ENCODE assay signal across 33 cellular contexts in the genomic region with DNA sequence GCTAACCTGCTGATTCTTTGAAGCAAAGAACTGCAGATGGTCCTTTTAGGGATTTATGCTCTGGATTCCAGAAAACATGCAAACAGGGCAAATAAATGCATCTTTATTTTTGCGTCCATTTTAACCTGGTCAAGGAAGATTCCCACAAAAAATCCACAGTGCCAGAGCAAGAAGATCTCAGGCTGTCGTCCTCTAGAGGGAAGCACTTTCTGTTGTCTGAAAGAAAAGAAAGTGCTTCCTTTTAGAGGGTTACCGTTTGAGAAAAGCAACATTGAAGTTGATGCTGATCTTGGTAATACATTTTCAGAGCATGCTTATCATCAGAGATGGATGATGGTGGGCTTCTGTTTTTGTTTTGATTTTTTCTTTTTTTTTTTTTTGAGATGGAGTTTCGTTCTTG.
"Had no signal": no experiment of that assay in that cellular context is flagged by ENCODE, and none has a peak within 500 bp of the region (broad histone marks: within the 10 kb centered on the region; RNA-seq: fewer than 3 reads in every experiment).

No MANE protein-coding gene starts in this region.

- H3K9me3 ChIP-seq: colonic mucosa, heart right ventricle, lower lobe of right lung, ovary, psoas muscle, thoracic aorta, tibial nerve, upper lobe of left lung, uterus had no signal

- H3K4me3 ChIP-seq: colonic mucosa, esophagus squamous epithelium, heart right ventricle, lower lobe of right lung, mucosa of descending colon, ovary, psoas muscle, skin epidermis, spleen, thoracic aorta, tibial nerve, upper lobe of left lung, uterus had no signal

- H3K27ac ChIP-seq: colonic mucosa, esophagus squamous epithelium, heart right ventricle, lower lobe of right lung, ovary, psoas muscle, skin epidermis, spleen, thoracic aorta, tibial nerve, upper lobe of left lung, uterus had no signal

- H3K4me3 Mint-ChIP-seq: dendritic cell treated with granulocyte-macrophage colony-stimulating factor and Interleukin-4, amounts not matched to agents 40 ng/mL and 50 ng/mL, for 4 days; immature natural killer cell; mesothelial cell of epicardium; natural killer cell treated with Interleukin-12 subunit alpha and Interleukin-12 subunit beta and Interleukin-15 and Interleukin-18, amount 100 ng/mL, for 72 hours; stimulated activated memory B cell treated with anti-CD40 and anti-IgM and Interleukin-4, amounts not matched to agents 10 μg/mL and 1 μg/mL and 100 μg/mL, for 72 hours; stimulated activated naive CD8-positive, alpha-beta T cell treated with anti-CD3 and anti-CD28 coated beads, Interleukin-15, Interleukin-2, amounts not matched to agents 100 ng/mL and 50 ng/mL, for 24 hours had no signal

- H3K4me1 Mint-ChIP-seq: immature natural killer cell; mesothelial cell of epicardium; naive B cell; stimulated activated memory B cell treated with anti-CD40 and anti-IgM and Interleukin-4, amounts not matched to agents 10 μg/mL and 1 μg/mL and 100 μg/mL, for 72 hours had no signal

- H3K27me3 ChIP-seq: colonic mucosa, esophagus squamous epithelium, heart right ventricle, ovary, tibial nerve, upper lobe of left lung, uterus had no signal

- H3K9me3 Mint-ChIP-seq: dendritic cell treated with granulocyte-macrophage colony-stimulating factor and Interleukin-4, amounts not matched to agents 40 ng/mL and 50 ng/mL, for 4 days; immature natural killer cell; mesothelial cell of epicardium; natural killer cell treated with Interleukin-12 subunit alpha and Interleukin-12 subunit beta and Interleukin-15 and Interleukin-18, amount 100 ng/mL, for 72 hours; stimulated activated memory B cell treated with anti-CD40 and anti-IgM and Interleukin-4, amounts not matched to agents 10 μg/mL and 1 μg/mL and 100 μg/mL, for 72 hours; stimulated activated naive CD8-positive, alpha-beta T cell treated with anti-CD3 and anti-CD28 coated beads, Interleukin-15, Interleukin-2, amounts not matched to agents 100 ng/mL and 50 ng/mL, for 24 hours had no signal

- H3K4me1 ChIP-seq: colonic mucosa, esophagus squamous epithelium, heart right ventricle, lower lobe of right lung, psoas muscle, spleen, tibial nerve, upper lobe of left lung, uterus had no signal

- DNase-seq: colonic mucosa; effector memory CD4-positive, alpha-beta T cell; erythroblast; esophagus squamous epithelium; foreskin melanocyte; glutamatergic neuron; heart right ventricle; hippocampal formation; immature natural killer cell; islet precursor cell; kidney glomerular epithelial cell; left ventricle myocardium superior; lower lobe of right lung; mucosa of descending colon; naive B cell; nucleus accumbens; ovary; posterior cingulate gyrus; psoas muscle; right cardiac atrium; spleen; stimulated activated CD4-positive, alpha-beta T cell treated with anti-CD3 and anti-CD28 coated beads, Interleukin-4, amount 100 ng/mL, for 4 hours; upper lobe of left lung; uterus had no signal

- FAIRE-seq: endometrium had no signal

- H3K36me3 Mint-ChIP-seq: immature natural killer cell; mesothelial cell of epicardium; naive B cell; natural killer cell treated with Interleukin-12 subunit alpha and Interleukin-12 subunit beta and Interleukin-15 and Interleukin-18, amount 100 ng/mL, for 72 hours; stimulated activated memory B cell treated with anti-CD40 and anti-IgM and Interleukin-4, amounts not matched to agents 10 μg/mL and 1 μg/mL and 100 μg/mL, for 72 hours had no signal

- H3K27ac Mint-ChIP-seq: dendritic cell treated with granulocyte-macrophage colony-stimulating factor and Interleukin-4, amounts not matched to agents 40 ng/mL and 50 ng/mL, for 4 days; immature natural killer cell; mesothelial cell of epicardium; naive B cell; natural killer cell treated with Interleukin-12 subunit alpha and Interleukin-12 subunit beta and Interleukin-15 and Interleukin-18, amount 100 ng/mL, for 72 hours; stimulated activated memory B cell treated with anti-CD40 and anti-IgM and Interleukin-4, amounts not matched to agents 10 μg/mL and 1 μg/mL and 100 μg/mL, for 72 hours; stimulated activated naive CD8-positive, alpha-beta T cell treated with anti-CD3 and anti-CD28 coated beads, Interleukin-15, Interleukin-2, amounts not matched to agents 100 ng/mL and 50 ng/mL, for 24 hours had no signal

- ATAC-seq: heart right ventricle; left ventricle myocardium superior; lower lobe of right lung; mucosa of descending colon; natural killer cell treated with Interleukin-12 subunit alpha and Interleukin-12 subunit beta and Interleukin-15 and Interleukin-18, amount 100 ng/mL, for 72 hours; psoas muscle; right cardiac atrium; stimulated activated memory B cell treated with anti-CD40 and anti-IgM and Interleukin-4, amounts not matched to agents 10 μg/mL and 1 μg/mL and 100 μg/mL, for 72 hours had no signal

- H3K27me3 Mint-ChIP-seq: dendritic cell treated with granulocyte-macrophage colony-stimulating factor and Interleukin-4, amounts not matched to agents 40 ng/mL and 50 ng/mL, for 4 days; natural killer cell treated with Interleukin-12 subunit alpha and Interleukin-12 subunit beta and Interleukin-15 and Interleukin-18, amount 100 ng/mL, for 72 hours; stimulated activated memory B cell treated with anti-CD40 and anti-IgM and Interleukin-4, amounts not matched to agents 10 μg/mL and 1 μg/mL and 100 μg/mL, for 72 hours; stimulated activated naive CD8-positive, alpha-beta T cell treated with anti-CD3 and anti-CD28 coated beads, Interleukin-15, Interleukin-2, amounts not matched to agents 100 ng/mL and 50 ng/mL, for 24 hours had no signal

- H3K36me3 ChIP-seq: colonic mucosa, esophagus squamous epithelium, heart right ventricle, lower lobe of right lung, ovary, spleen, thoracic aorta, tibial nerve, upper lobe of left lung, uterus had no signal
